ENCODE assay signal across 15 cellular contexts in the genomic region with DNA sequence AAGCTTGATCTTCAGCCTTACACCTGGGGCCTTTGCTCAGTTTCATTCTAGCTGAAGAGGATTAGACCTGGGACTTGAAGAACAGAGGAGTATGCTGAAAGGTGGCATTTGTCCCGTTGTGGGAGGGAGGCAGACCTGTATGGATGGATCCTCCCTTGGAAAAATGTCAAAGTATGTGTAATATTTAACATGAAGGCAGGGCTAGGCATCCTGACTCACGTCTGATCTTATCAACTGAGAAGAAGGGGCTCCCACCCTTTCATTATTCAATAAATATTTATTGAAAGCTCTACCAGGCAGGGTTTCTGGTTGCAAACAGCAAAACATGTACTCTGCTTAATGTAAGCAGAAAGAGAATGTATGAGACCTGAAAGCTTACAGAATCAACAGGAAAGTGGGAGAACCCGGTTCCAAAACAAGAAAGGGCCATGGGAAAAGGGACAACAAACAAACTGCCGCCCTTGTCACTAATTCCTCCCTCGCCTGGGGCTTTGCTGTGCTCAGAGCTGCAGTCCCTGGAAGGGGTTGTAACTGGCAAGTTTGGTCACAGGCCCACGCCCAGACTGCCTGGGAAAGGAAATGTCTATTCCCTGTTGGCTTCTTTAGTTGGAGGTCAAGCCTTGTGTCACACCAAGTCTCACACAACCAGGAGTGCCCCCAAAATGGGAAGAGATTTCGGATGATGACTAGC. TPM values are rescaled to one million over a fixed set of nuclear protein-coding genes. Genes with fewer than 3 reads are reported as not detected.
DNase-seq lines count a peak whose midpoint lies in the region; ATAC-seq and TF ChIP-seq lines count a peak whose summit lies in the region.
"Had no signal": no experiment of that assay in that cellular context is flagged by ENCODE, and none has a peak within 500 bp of the region (broad histone marks: within the 10 kb centered on the region; RNA-seq: fewer than 3 reads in every experiment).

No MANE protein-coding gene starts in this region.

- DNase-seq in CD4-positive, alpha-beta memory T cell = no peak
- DNase-seq in HFFc6 (peak; percentile 10), caudate nucleus (lab: John Stamatoyannopoulos, UW) (no peak)
- no peak for DNase-seq in activated naive CD4-positive, alpha-beta T cell treated with anti-CD3 and anti-CD28 coated beads, Interleukin-2, amount 50 U/mL, for 72 hours (ENCODE audit: low spot score in 2 of 2)
- DNase-seq in naive thymus-derived CD4-positive, alpha-beta T cell = no peak
- DNase-seq: cerebellar nuclear complex; kidney; NCI-H1417 treated with DMSO at 0.1 percent for 48 hours; NK-92 treated with Interleukin-12 subunit alpha and Interleukin-12 subunit beta, amount 100 ng/mL, for 24 hours; stimulated activated CD4-positive, alpha-beta T cell treated with anti-CD3 and anti-CD28 coated beads, Interleukin-15, amount 100 ng/mL, for 24 hours; T-helper 9 cell had no signal

- H3K4me1 Mint-ChIP-seq in CD4-positive, alpha-beta memory T cell = peaks cover 11 to 21% (median 12%) of the 10 kb centered on the region in 4 donors
- peaks cover 8% of the 10 kb centered on the region for H3K4me1 Mint-ChIP-seq in HFFc6 (ENCODE audit: low read depth)
- peaks cover 13 to 42% (median 26%) of the 10 kb centered on the region in 7 donors for H3K4me1 Mint-ChIP-seq in naive thymus-derived CD4-positive, alpha-beta T cell

- H3K36me3 ChIP-seq in CD4-positive, alpha-beta memory T cell (ENCODE audit: insufficient read depth, low read length) = no peaks in the 10 kb centered on the region
- H3K36me3 ChIP-seq in naive thymus-derived CD4-positive, alpha-beta T cell (ENCODE audit: control insufficient read depth in 2 of 3, insufficient read depth in 3 of 3, low read length in 3 of 3) = peaks cover 0 to 11% (median 4%) of the 10 kb centered on the region in 3 experiments

- peaks cover 12 to 29% of the 10 kb centered on the region in 2 donors for H3K36me3 Mint-ChIP-seq in CD4-positive, alpha-beta memory T cell
- H3K36me3 Mint-ChIP-seq in HFFc6 (ENCODE audit: low read depth) = no peaks in the 10 kb centered on the region
- H3K36me3 Mint-ChIP-seq in activated naive CD4-positive, alpha-beta T cell treated with anti-CD3 and anti-CD28 coated beads, Interleukin-2, amount 50 U/mL, for 72 hours = peaks cover 5 to 39% of the 10 kb centered on the region in 2 donors
- H3K36me3 Mint-ChIP-seq in naive thymus-derived CD4-positive, alpha-beta T cell = peaks cover 4 to 30% (median 9%) of the 10 kb centered on the region in 5 donors

- H3K27me3 ChIP-seq in CD4-positive, alpha-beta memory T cell (ENCODE audit: insufficient read depth, low read length) = no peaks in the 10 kb centered on the region
- H3K27me3 ChIP-seq in naive thymus-derived CD4-positive, alpha-beta T cell (ENCODE audit: control insufficient read depth in 2 of 2, insufficient read depth in 2 of 2, low read length in 2 of 2) = no peaks in the 10 kb centered on the region

- H3K4me3 ChIP-seq in CD4-positive, alpha-beta memory T cell (ENCODE audit: low read length in 2 of 2) = no peak overlapping the region
- H3K4me3 ChIP-seq in naive thymus-derived CD4-positive, alpha-beta T cell (ENCODE audit: low read length) = no peak overlapping the region

- no peak overlapping the region for H3K4me3 Mint-ChIP-seq in CD4-positive, alpha-beta memory T cell
- H3K4me3 Mint-ChIP-seq in HFFc6 = no peak overlapping the region
- H3K4me3 Mint-ChIP-seq in naive thymus-derived CD4-positive, alpha-beta T cell = peak overlapping the region in 3 of 10 donors; percentile 12 to 48 (median 38)
- H3K4me3 Mint-ChIP-seq: neural crest cell had no signal

- CTCF ChIA-PET in CD4-positive, alpha-beta memory T cell (lab: Charles Lee; ENCODE audit: partially characterized antibody) = interaction anchor here (0.9 to 1.3 kb wide), 4 partner anchors 9 to 91 kb away, joined by 3 to 5 read pairs (median 3); no protein-coding TSS in a partner anchor
- CTCF ChIA-PET in naive thymus-derived CD4-positive, alpha-beta T cell (lab: Charles Lee) = interaction anchor here (1.5 kb wide), 1 partner anchor 8 kb away, joined by 5 read pairs; no protein-coding TSS in a partner anchor

- peaks cover 0 to 2% (median 0%) of the 10 kb centered on the region in 8 donors for H3K9me3 Mint-ChIP-seq in CD4-positive, alpha-beta memory T cell
- no peaks in the 10 kb centered on the region for H3K9me3 Mint-ChIP-seq in HFFc6
- H3K9me3 Mint-ChIP-seq in activated naive CD4-positive, alpha-beta T cell treated with anti-CD3 and anti-CD28 coated beads, Interleukin-2, amount 50 U/mL, for 72 hours = no peaks in the 10 kb centered on the region
- no peaks in the 10 kb centered on the region for H3K9me3 Mint-ChIP-seq in naive thymus-derived CD4-positive, alpha-beta T cell
- H3K9me3 Mint-ChIP-seq: neural crest cell had no signal

- peaks cover 16% of the 10 kb centered on the region for H3K4me1 ChIP-seq in CD4-positive, alpha-beta memory T cell (ENCODE audit: insufficient read depth, low read length)
- peaks cover 0 to 15% of the 10 kb centered on the region in 2 donors for H3K4me1 ChIP-seq in naive thymus-derived CD4-positive, alpha-beta T cell (ENCODE audit: control insufficient read depth in 2 of 2, insufficient read depth in 2 of 2, low read length in 2 of 2)

- intact Hi-C loops in CD4-positive, alpha-beta memory T cell (cut with micrococcal nuclease) = no loop called here
- intact Hi-C loops in naive thymus-derived CD4-positive, alpha-beta T cell (cut with micrococcal nuclease) = no loop called here

- no peaks in the 10 kb centered on the region for H3K9me3 ChIP-seq in CD4-positive, alpha-beta memory T cell (ENCODE audit: control insufficient read depth in 1 of 2, low read length in 2 of 2)
- H3K9me3 ChIP-seq in naive thymus-derived CD4-positive, alpha-beta T cell (ENCODE audit: control insufficient read depth in 2 of 3, low read length in 3 of 3) = no peaks in the 10 kb centered on the region

- H3K27me3 Mint-ChIP-seq in CD4-positive, alpha-beta memory T cell = no peaks in the 10 kb centered on the region
- H3K27me3 Mint-ChIP-seq in HFFc6 (ENCODE audit: insufficient read depth) = peaks cover 35% of the 10 kb centered on the region
- no peaks in the 10 kb centered on the region for H3K27me3 Mint-ChIP-seq in naive thymus-derived CD4-positive, alpha-beta T cell

- H3K27ac Mint-ChIP-seq in CD4-positive, alpha-beta memory T cell = peak overlapping the region in 6 of 7 donors; percentile 37 to 72 (median 62)
- H3K27ac Mint-ChIP-seq in HFFc6 = no peak overlapping the region
- peak overlapping the region; percentile 33 to 74 for H3K27ac Mint-ChIP-seq in activated naive CD4-positive, alpha-beta T cell treated with anti-CD3 and anti-CD28 coated beads, Interleukin-2, amount 50 U/mL, for 72 hours
- peak overlapping the region; percentile 60 to 86 (median 83) for H3K27ac Mint-ChIP-seq in naive thymus-derived CD4-positive, alpha-beta T cell

- POLR2A ChIA-PET in CD4-positive, alpha-beta memory T cell (lab: Charles Lee; ENCODE audit: partially characterized antibody) = interaction anchor here (0.9 to 1.6 kb wide), 3 partner anchors 89 to 91 kb away, joined by 5 to 6 read pairs (median 6); partner anchors contain the start of gene BICDL1
- POLR2A ChIA-PET in naive thymus-derived CD4-positive, alpha-beta T cell (lab: Charles Lee) = interaction anchor here (0.8 to 1.7 kb wide), 3 partner anchors 67 to 98 kb away, joined by 3 to 4 read pairs (median 4); partner anchors contain the start of gene BICDL1

- no peak overlapping the region for H3K27ac ChIP-seq in CD4-positive, alpha-beta memory T cell (ENCODE audit: low read depth, low read length)
- peak overlapping the region; percentile 46 for H3K27ac ChIP-seq in naive thymus-derived CD4-positive, alpha-beta T cell (ENCODE audit: low read depth, low read length)
- no peak overlapping the region for H3K27ac ChIP-seq in caudate nucleus (ENCODE audit: low read depth, low read length)

- no peak for TF ChIP-seq CTCF in HFFc6 (IDR thresholded peaks at IDR 0.05)

- ATAC-seq in activated naive CD4-positive, alpha-beta T cell treated with anti-CD3 and anti-CD28 coated beads, Interleukin-2, amount 50 U/mL, for 72 hours = no peak
- ATAC-seq in naive thymus-derived CD4-positive, alpha-beta T cell = no peak
- ATAC-seq in GM18858 (IDR thresholded peaks at IDR 0.05; ENCODE audit: unreplicated experiment) (no peak), HG02885 (IDR thresholded peaks at IDR 0.05; ENCODE audit: poor library complexity, unreplicated experiment) (no peak), GM19351 (IDR thresholded peaks at IDR 0.05; ENCODE audit: unreplicated experiment) (no peak)

RNA-seq across cellular contexts. Expression of gene RAB35, which starts 37.1 kb away (rescaled TPM):
- total RNA-seq in CD4-positive, alpha-beta memory T cell = 10 to 100 TPM; 66.2 to 71.3 TPM
- polyA plus RNA-seq in CD4-positive, alpha-beta memory T cell = 10 to 100 TPM; 12.4 to 24.7 TPM
- 10 to 100 TPM; 50.5 to 62.0 (median 55.3) TPM for total RNA-seq in HFFc6 (2021; fragmentation: NEBNext Ultra II Directional; extraction: Animal tissue kit (Norgen Biotek cat#: 25700))
- 10 to 100 TPM; 38.7 to 59.6 TPM for total RNA-seq in activated naive CD4-positive, alpha-beta T cell treated with anti-CD3 and anti-CD28 coated beads, Interleukin-2, amount 50 U/mL, for 72 hours
- total RNA-seq in naive thymus-derived CD4-positive, alpha-beta T cell = 10 to 100 TPM; 45.8 to 77.3 (median 59.3) TPM
- polyA plus RNA-seq in naive thymus-derived CD4-positive, alpha-beta T cell = 10 to 100 TPM; 14.5 to 21.0 TPM
